In the genomic region with DNA sequence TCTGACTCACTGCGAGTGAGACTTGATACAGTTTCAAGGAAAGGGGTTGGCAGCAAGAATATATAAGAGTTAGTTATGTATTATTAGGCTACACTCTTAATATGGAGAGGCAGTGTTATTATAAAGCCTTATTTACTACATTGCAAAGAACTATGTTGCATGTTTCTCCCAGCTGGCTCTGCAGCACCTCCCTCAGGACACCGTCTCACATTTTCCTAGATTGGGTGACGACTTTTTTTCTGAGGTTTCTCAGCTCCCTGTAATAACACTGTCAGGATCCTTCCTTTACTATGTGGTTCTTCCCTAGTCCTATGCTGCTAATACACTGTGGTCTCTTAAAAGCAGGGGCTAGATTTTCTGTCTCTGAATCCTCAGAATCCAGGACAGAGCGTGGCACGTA, we compare ENCODE assay signal across 14 cellular contexts.
DNase-seq lines count a peak whose midpoint lies in the region; TF ChIP-seq lines count a peak whose summit lies in the region.
"Had no signal": no experiment of that assay in that cellular context is flagged by ENCODE, and none has a peak within 500 bp of the region (broad histone marks: within the 10 kb centered on the region; RNA-seq: fewer than 3 reads in every experiment).

No MANE protein-coding gene starts in this region.

- H3K4me1 Mint-ChIP-seq in activated T-helper 2 cell treated with anti-CD3 and anti-CD28 coated beads, Interferon-gamma antibody, Interleukin-2, Interleukin-4, amounts not matched to agents 10 μg/mL and 5 μg/mL and 100 μg/mL, durations not matched to agents 14 hours and 24 hours and 36 hours (ENCODE audit: low read depth): peaks cover 17% of the 10 kb centered on the region

- in situ Hi-C loops in brain microvascular endothelial cell (cut with HindIII; ENCODE audit: low pct_ligation_motif_present, low sequenced_read_pairs): no loop called here

- intact Hi-C loops in activated T-helper 2 cell treated with anti-CD3 and anti-CD28 coated beads, Interferon-gamma antibody, Interleukin-2, Interleukin-4, amounts not matched to agents 10 μg/mL and 5 μg/mL and 100 μg/mL, durations not matched to agents 14 hours and 24 hours and 36 hours (cut with micrococcal nuclease): no loop called here

- no peaks in the 10 kb centered on the region for H3K79me2 ChIP-seq in Loucy (ENCODE audit: insufficient read depth, low read length)

- no peaks in the 10 kb centered on the region for H4K20me1 ChIP-seq in Loucy (ENCODE audit: insufficient read depth, low read length, poor library complexity, severe bottlenecking)

- no peak overlapping the region for H3K27ac Mint-ChIP-seq in activated T-helper 2 cell treated with anti-CD3 and anti-CD28 coated beads, Interferon-gamma antibody, Interleukin-2, Interleukin-4, amounts not matched to agents 10 μg/mL and 5 μg/mL and 100 μg/mL, durations not matched to agents 14 hours and 24 hours and 36 hours

- DNase-seq in EH (ENCODE audit: low read depth) (peak; percentile 18), brain microvascular endothelial cell (peak; percentile 7), kidney tubule cell (ENCODE audit: low spot score) (peak; percentile 18), KG1 (lab: John Stamatoyannopoulos, UW) (no peak), SW 1271 (lab: John Stamatoyannopoulos, UW) (no peak), DMS153 (lab: John Stamatoyannopoulos, UW) (no peak)
- DNase-seq in activated T-helper 2 cell treated with anti-CD3 and anti-CD28 coated beads, Interferon-gamma antibody, Interleukin-2, Interleukin-4, amounts not matched to agents 10 μg/mL and 5 μg/mL and 100 μg/mL, durations not matched to agents 14 hours and 24 hours and 36 hours (ENCODE audit: low spot score): no peak
- DNase-seq: EL; islet precursor cell; naive thymus-derived CD8-positive, alpha-beta T cell; NCI-H1092 had no signal

- H3K4me1 ChIP-seq in Loucy (ENCODE audit: insufficient read depth, low read length, poor library complexity, severe bottlenecking): no peaks in the 10 kb centered on the region
- H3K4me1 ChIP-seq: ascending aorta had no signal

- H3K4me3 ChIP-seq in Loucy (ENCODE audit: low read length, poor library complexity, severe bottlenecking): no peak overlapping the region
- H3K4me3 ChIP-seq in brain microvascular endothelial cell (ENCODE audit: low read depth, low read length): no peak overlapping the region
- H3K4me3 ChIP-seq: ascending aorta had no signal

- no peak overlapping the region for H3K9ac ChIP-seq in Loucy (ENCODE audit: low read depth, low read length, poor library complexity, severe bottlenecking)

- peaks cover 45% of the 10 kb centered on the region for H3K36me3 Mint-ChIP-seq in activated T-helper 2 cell treated with anti-CD3 and anti-CD28 coated beads, Interferon-gamma antibody, Interleukin-2, Interleukin-4, amounts not matched to agents 10 μg/mL and 5 μg/mL and 100 μg/mL, durations not matched to agents 14 hours and 24 hours and 36 hours (ENCODE audit: low read depth)

- no peak overlapping the region for H3K27ac ChIP-seq in brain microvascular endothelial cell
- H3K27ac ChIP-seq: ascending aorta, HL-60 had no signal

- no peak overlapping the region for H3K4me2 ChIP-seq in Loucy (ENCODE audit: low read depth, low read length, poor library complexity, severe bottlenecking)

- no peaks in the 10 kb centered on the region for H3K9me3 ChIP-seq in Loucy (ENCODE audit: insufficient read depth, low read depth, low read length)
- H3K9me3 ChIP-seq: ascending aorta had no signal

- H3K27me3 Mint-ChIP-seq in activated T-helper 2 cell treated with anti-CD3 and anti-CD28 coated beads, Interferon-gamma antibody, Interleukin-2, Interleukin-4, amounts not matched to agents 10 μg/mL and 5 μg/mL and 100 μg/mL, durations not matched to agents 14 hours and 24 hours and 36 hours (ENCODE audit: low read depth): no peaks in the 10 kb centered on the region
- H3K27me3 Mint-ChIP-seq: naive thymus-derived CD8-positive, alpha-beta T cell had no signal

- H3K27me3 ChIP-seq in Loucy (ENCODE audit: insufficient read depth, low read length, poor library complexity, severe bottlenecking): no peaks in the 10 kb centered on the region
- H3K27me3 ChIP-seq in brain microvascular endothelial cell (replicated peaks): no peaks in the 10 kb centered on the region
- H3K27me3 ChIP-seq: ascending aorta had no signal

- H3K36me3 ChIP-seq in Loucy (ENCODE audit: insufficient read depth, low read length) (no peaks in the 10 kb centered on the region), brain microvascular endothelial cell (replicated peaks) (no peaks in the 10 kb centered on the region)
- H3K36me3 ChIP-seq: ascending aorta had no signal

- no peak overlapping the region for H2AFZ ChIP-seq in Loucy (ENCODE audit: low read length)

- peaks cover 16% of the 10 kb centered on the region for H3K9me3 Mint-ChIP-seq in activated T-helper 2 cell treated with anti-CD3 and anti-CD28 coated beads, Interferon-gamma antibody, Interleukin-2, Interleukin-4, amounts not matched to agents 10 μg/mL and 5 μg/mL and 100 μg/mL, durations not matched to agents 14 hours and 24 hours and 36 hours

- no peaks in the 10 kb centered on the region for H3F3A ChIP-seq in Loucy (ENCODE audit: low read depth)

- no peak overlapping the region for H3K4me3 Mint-ChIP-seq in activated T-helper 2 cell treated with anti-CD3 and anti-CD28 coated beads, Interferon-gamma antibody, Interleukin-2, Interleukin-4, amounts not matched to agents 10 μg/mL and 5 μg/mL and 100 μg/mL, durations not matched to agents 14 hours and 24 hours and 36 hours (ENCODE audit: low read depth)
- H3K4me3 Mint-ChIP-seq: naive thymus-derived CD8-positive, alpha-beta T cell had no signal

- TF ChIP-seq CTCF in Loucy (conservative IDR thresholded peaks at IDR 0.05; ENCODE audit: low read length) (peak; percentile 27; the same call in 1 of the 2 replicates), brain microvascular endothelial cell (IDR thresholded peaks at IDR 0.05; ENCODE audit: low read depth, low read length, missing control alignments) (peak; percentile 47)

- H3K9me2 ChIP-seq in Loucy (replicated peaks; ENCODE audit: low read depth, low read length): no peaks in the 10 kb centered on the region

Comparison
In these comparisons a context has a peak if more than half of its experiments do, and no peak if none do; other contexts are left out.
1. DNase-seq: peak in EH (single experiment), brain microvascular endothelial cell (single experiment) and kidney tubule cell (single experiment); none in KG1 (single experiment), SW 1271 (0 of 2), DMS153 (single experiment) and activated T-helper 2 cell treated with anti-CD3 and anti-CD28 coated beads, Interferon-gamma antibody, Interleukin-2, Interleukin-4, amounts not matched to agents 10 μg/mL and 5 μg/mL and 100 μg/mL, durations not matched to agents 14 hours and 24 hours and 36 hours (single experiment).